Comparison of ENCODE assay signal across 22 cellular contexts in the genomic region with DNA sequence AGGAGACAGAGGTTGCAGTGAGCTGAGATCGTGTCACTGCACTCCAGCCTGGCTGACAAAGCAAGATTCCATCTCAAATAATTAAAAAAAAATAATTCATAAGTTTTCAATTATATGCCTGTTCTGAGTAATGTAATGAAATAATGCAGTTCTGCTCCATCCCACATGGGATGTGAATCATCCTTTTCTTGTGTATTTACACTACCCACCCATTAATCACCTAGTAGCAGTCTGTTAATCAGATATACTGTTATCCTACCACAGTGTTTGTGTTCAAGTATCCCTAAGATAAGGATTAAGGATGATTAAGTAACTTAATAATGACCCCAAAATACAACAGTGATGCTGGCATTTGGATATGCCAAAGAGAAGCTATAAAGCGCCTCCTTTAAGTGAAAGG. TPM values are rescaled to one million over a fixed set of nuclear protein-coding genes. Genes with fewer than 3 reads are reported as not detected.
DNase-seq lines count a peak whose midpoint lies in the region; ATAC-seq, FAIRE-seq and TF ChIP-seq lines count a peak whose summit lies in the region.
"Had no signal": no experiment of that assay in that cellular context is flagged by ENCODE, and none has a peak within 500 bp of the region (broad histone marks: within the 10 kb centered on the region; RNA-seq: fewer than 3 reads in every experiment).

No MANE protein-coding gene starts in this region.

- no peaks in the 10 kb centered on the region for H4K20me1 ChIP-seq in astrocyte (ENCODE audit: insufficient read depth, low read length)

- peak; percentile 38 for DNase-seq in AG08395 (ENCODE audit: low spot score)
- peak; percentile 17 for DNase-seq in HFF-Myc (ENCODE audit: extremely low read depth, low read depth)
- peak; percentile 77 for DNase-seq in astrocyte (ENCODE audit: low read depth)
- DNase-seq in fibroblast of the conjunctiva (ENCODE audit: low read depth): peak; percentile 3
- DNase-seq in activated naive CD4-positive, alpha-beta T cell treated with Interleukin-2 at 50 U/mL for 16 hours: no peak
- no peak for DNase-seq in left lobe of liver (ENCODE audit: low spot score)
- no peak for DNase-seq in gastrocnemius medialis
- DNase-seq: activated CD4-positive, alpha-beta T cell treated with anti-CD3 and anti-CD28 coated beads, Interleukin-2, amount 10 ng/mL, durations not matched to agents 24 days and 14 days; heart right ventricle; Karpas-422; NCI-H1436; NCI-H2227 treated with DMSO at 0.1 percent for 48 hours; pancreas; SIG-M5; small intestine; T1000; transverse colon had no signal

- peaks cover 1% of the 10 kb centered on the region for H3K4me1 Mint-ChIP-seq in astrocyte (ENCODE audit: low read depth, unreplicated experiment)

- ATAC-seq in left lobe of liver: no peak
- ATAC-seq in gastrocnemius medialis: no peak
- no peak for ATAC-seq in GM18520 (IDR thresholded peaks at IDR 0.05; ENCODE audit: unreplicated experiment)
- ATAC-seq: A549; activated naive CD4-positive, alpha-beta T cell treated with anti-CD3 and anti-CD28 coated beads, Interleukin-2, amount 50 U/mL, for 72 hours; heart right ventricle; pancreas had no signal

- no peaks in the 10 kb centered on the region for H3K79me2 ChIP-seq in astrocyte (ENCODE audit: insufficient read depth, low read length)

- H2AFZ ChIP-seq in astrocyte (ENCODE audit: low read depth, low read length): no peak overlapping the region

- H3K36me3 ChIP-seq in astrocyte (ENCODE audit: insufficient read depth, low read length) (no peaks in the 10 kb centered on the region), gastrocnemius medialis (peaks cover 0 to 58% of the 10 kb centered on the region in 2 donors)

- in situ Hi-C loops in gastrocnemius medialis (cut with MboI; ENCODE audit: low sequenced_read_pairs in 4 of 4): no loop called here

- H3K9me3 Mint-ChIP-seq in astrocyte (ENCODE audit: unreplicated experiment): no peaks in the 10 kb centered on the region
- H3K9me3 Mint-ChIP-seq: activated CD4-positive, alpha-beta T cell treated with anti-CD3 and anti-CD28 coated beads, Interleukin-2, amount 10 ng/mL, durations not matched to agents 24 days and 14 days; activated naive CD4-positive, alpha-beta T cell treated with anti-CD3 and anti-CD28 coated beads, Interleukin-2, amount 50 U/mL, for 72 hours had no signal

- H3K9me3 ChIP-seq in astrocyte (ENCODE audit: insufficient read depth, low read depth, low read length): no peaks in the 10 kb centered on the region
- H3K9me3 ChIP-seq in gastrocnemius medialis: no peaks in the 10 kb centered on the region
- H3K9me3 ChIP-seq: A549, Caco-2, heart right ventricle, pancreas, transverse colon had no signal

- no peaks in the 10 kb centered on the region for H3K36me3 Mint-ChIP-seq in astrocyte (ENCODE audit: low read depth, unreplicated experiment)
- H3K36me3 Mint-ChIP-seq: activated naive CD4-positive, alpha-beta T cell treated with anti-CD3 and anti-CD28 coated beads, Interleukin-2, amount 50 U/mL, for 72 hours had no signal

- no peak overlapping the region for H3K4me2 ChIP-seq in astrocyte (ENCODE audit: low read length)

- no peak overlapping the region for H3K9ac ChIP-seq in astrocyte (ENCODE audit: low read length)

- no peaks in the 10 kb centered on the region for H3K27me3 Mint-ChIP-seq in astrocyte (ENCODE audit: low read depth, unreplicated experiment)
- H3K27me3 Mint-ChIP-seq: activated CD4-positive, alpha-beta T cell treated with anti-CD3 and anti-CD28 coated beads, Interleukin-2, amount 10 ng/mL, durations not matched to agents 24 days and 14 days had no signal

- no peak overlapping the region for H3K4me3 Mint-ChIP-seq in astrocyte (ENCODE audit: unreplicated experiment)
- H3K4me3 Mint-ChIP-seq: activated CD4-positive, alpha-beta T cell treated with anti-CD3 and anti-CD28 coated beads, Interleukin-2, amount 10 ng/mL, durations not matched to agents 24 days and 14 days had no signal

- no peaks in the 10 kb centered on the region for H3K27me3 ChIP-seq in astrocyte (ENCODE audit: insufficient read depth, low read length)
- no peaks in the 10 kb centered on the region for H3K27me3 ChIP-seq in gastrocnemius medialis
- H3K27me3 ChIP-seq: cardiac muscle cell, heart right ventricle, pancreas, transverse colon had no signal

- H3K4me3 ChIP-seq in HFF-Myc (replicated peaks; ENCODE audit: low read depth, low read length): no peak overlapping the region
- H3K4me3 ChIP-seq in astrocyte (ENCODE audit: insufficient read depth, low read depth, low read length): no peak overlapping the region
- H3K4me3 ChIP-seq in gastrocnemius medialis: no peak overlapping the region
- H3K4me3 ChIP-seq: A549, cardiac muscle cell, heart right ventricle, pancreas, transverse colon had no signal

- FAIRE-seq in astrocyte (lab: Jason Lieb, UNC): no peak
- FAIRE-seq: pancreas, small intestine had no signal

- H3K27ac ChIP-seq in astrocyte (ENCODE audit: low read depth, low read length) (no peak overlapping the region), gastrocnemius medialis (no peak overlapping the region)
- H3K27ac ChIP-seq: A549, cardiac muscle cell, heart right ventricle, pancreas, transverse colon had no signal

- H3K4me1 ChIP-seq in astrocyte (ENCODE audit: insufficient read depth, low read length) (no peaks in the 10 kb centered on the region), gastrocnemius medialis (no peaks in the 10 kb centered on the region)
- H3K4me1 ChIP-seq: heart right ventricle, pancreas, transverse colon had no signal

- TF ChIP-seq CTCF in HFF-Myc (IDR thresholded peaks at IDR 0.05; ENCODE audit: low read depth, low read length, missing control alignments): no peak
- no peak for TF ChIP-seq CTCF in astrocyte (IDR thresholded peaks at IDR 0.05; ENCODE audit: insufficient read depth, low read depth, low read length)
- no peak for TF ChIP-seq CTCF in gastrocnemius medialis (IDR thresholded peaks at IDR 0.05 in 4 of 5, conservative IDR thresholded peaks at IDR 0.05 in 1 of 5)

- intact Hi-C loops in gastrocnemius medialis (cut with DNase I; ENCODE audit: low total_unique reads): no loop called here

- H3K27ac Mint-ChIP-seq in astrocyte (ENCODE audit: unreplicated experiment): no peak overlapping the region
- H3K27ac Mint-ChIP-seq: activated CD4-positive, alpha-beta T cell treated with anti-CD3 and anti-CD28 coated beads, Interleukin-2, amount 10 ng/mL, durations not matched to agents 24 days and 14 days had no signal

- TF ChIP-seq POLR2A in gastrocnemius medialis (IDR thresholded peaks at IDR 0.05): no peak

RNA-seq across cellular contexts. Expression of gene PIGB, which starts 38.8 kb away (rescaled TPM):
- total RNA-seq in astrocyte: 10.6 and 13.6 TPM in 2 replicates
- 5.4 TPM for total RNA-seq in left lobe of liver
- total RNA-seq in gastrocnemius medialis: 10 to 100 TPM in 2 of 4 donors, 1 to 10 TPM in 2; 1.2 to 22.9 (median 5.7) TPM

RNA-seq across cellular contexts. Expression of gene PIGBOS1, which starts 38.9 kb away (rescaled TPM):
- 8.9 and 9.5 TPM in 2 replicates for total RNA-seq in astrocyte
- 7.0 TPM for total RNA-seq in left lobe of liver
- total RNA-seq in gastrocnemius medialis: 10 to 100 TPM in 2 of 4 donors, 1 to 10 TPM in 2; 5.7 to 11.8 (median 9.7) TPM

RNA-seq across cellular contexts. Expression of gene CCPG1, which starts 50.4 kb away (rescaled TPM):
- 56.3 and 63.1 TPM in 2 replicates for total RNA-seq in astrocyte
- 60.2 TPM for total RNA-seq in left lobe of liver
- 100 to 1,000 TPM in 2 of 4 donors, 10 to 100 TPM in 2; 61.6 to 142 (median 103) TPM for total RNA-seq in gastrocnemius medialis

RNA-seq across cellular contexts. Expression of gene PIERCE2, which starts 50.5 kb away (rescaled TPM):
- total RNA-seq in astrocyte (1.6 and 2.6 TPM in 2 replicates), left lobe of liver (0.60 TPM), gastrocnemius medialis (10 to 100 TPM in 1 of 4 donors, 1 to 10 TPM in 3; 5.1 to 11.8 (median 6.0) TPM)
- total RNA-seq: activated naive CD4-positive, alpha-beta T cell treated with anti-CD3 and anti-CD28 coated beads, Interleukin-2, amount 50 U/mL, for 72 hours had no signal

Comparison
In these comparisons a context has a peak if more than half of its experiments do, and no peak if none do; other contexts are left out.
1. DNase-seq: peak in AG08395 (single experiment), HFF-Myc (single experiment), astrocyte (single experiment) and fibroblast of the conjunctiva (single experiment); none in activated naive CD4-positive, alpha-beta T cell treated with Interleukin-2 at 50 U/mL for 16 hours (single experiment), left lobe of liver (single experiment) and gastrocnemius medialis (0 of 2).